8 cellular contexts compared by ENCODE assay signal in genomic region chr21:27700974-27701614, GRCh38.
A peak's percentile ranks its signal among the peaks of the same experiment; 100 is the strongest.
DNase-seq lines count a peak whose midpoint lies in the region; ATAC-seq and TF ChIP-seq lines count a peak whose summit lies in the region.

No MANE protein-coding gene starts in this region.

- intact Hi-C loops in Caco-2 (cut with micrococcal nuclease; ENCODE audit: unreplicated experiment), result loop anchor here (1.0 to 10.0 kb wide), 4 partner anchors 136 to 1044 kb away; no protein-coding TSS in a partner anchor
- intact Hi-C loops in colonic mucosa (cut with DNase I), result loop anchor here (2.0 to 5.0 kb wide), 2 partner anchors 101 to 850 kb away; no protein-coding TSS in a partner anchor

- H3K27me3 ChIP-seq in Caco-2 (replicated peaks; ENCODE audit: control insufficient read depth, insufficient read depth, low read length) (no peaks in the 10 kb centered on the region), colonic mucosa (no peaks in the 10 kb centered on the region)

- no TSS peak for BruUV-seq in Caco-2 (replicated peaks; lab: Mats Ljungman, UMichigan)

- no peak overlapping the region for H3K9ac ChIP-seq in colonic mucosa (ENCODE audit: low read depth in 2 of 2, low read length in 2 of 2)

- H3K4me1 Mint-ChIP-seq in Caco-2 (ENCODE audit: low read depth, unreplicated experiment), result no peaks in the 10 kb centered on the region

- no peak overlapping the region for H3K27ac Mint-ChIP-seq in Caco-2 (ENCODE audit: unreplicated experiment)

- peak; percentile 86 to 90 for TF ChIP-seq CTCF in Caco-2 (IDR thresholded peaks at IDR 0.05; ENCODE audit: insufficient read depth in 1 of 2, low read depth in 1 of 2, low read length in 1 of 2, severe bottlenecking in 1 of 2, unreplicated experiment in 1 of 2)
- peak; percentile 86 for TF ChIP-seq CTCF in HFF-Myc (IDR thresholded peaks at IDR 0.05; ENCODE audit: low read depth, low read length, missing control alignments)
- TF ChIP-seq CTCF in colonic mucosa (IDR thresholded peaks at IDR 0.05), result peak; percentile 65

- ATAC-seq in left lobe of liver, result peak; percentile 99
- ATAC-seq in GM19035 (IDR thresholded peaks at IDR 0.05; ENCODE audit: unreplicated experiment), result no peak

- H3K4me3 ChIP-seq in Caco-2 (ENCODE audit: low read depth, low read length), result no peak overlapping the region
- no peak overlapping the region for H3K4me3 ChIP-seq in HFF-Myc (replicated peaks; ENCODE audit: low read depth, low read length)
- H3K4me3 ChIP-seq in colonic mucosa, result no peak overlapping the region

- CTCF ChIA-PET in Caco-2 (lab: Charles Lee), result interaction anchor here (0.6 to 0.7 kb wide), 3 partner anchors 488 to 1044 kb away, joined by 3 to 7 read pairs (median 3); no protein-coding TSS in a partner anchor

- no peak overlapping the region for H3K4me3 Mint-ChIP-seq in Caco-2 (ENCODE audit: unreplicated experiment)

- DNase-seq in Caco-2 (peak; percentile 72 to 79), HFF-Myc (ENCODE audit: extremely low read depth, low read depth) (peak; percentile 57), NCI-H345 treated with DMSO at 0.1 percent for 48 hours (lab: John Stamatoyannopoulos, UW; ENCODE audit: unreplicated experiment) (peak; percentile 41), colonic mucosa (peak; percentile 87), left lobe of liver (ENCODE audit: low spot score) (peak; percentile 80)
- peak; percentile 12 for DNase-seq in activated CD4-positive, alpha-beta T cell treated with anti-CD3 and anti-CD28 coated beads for 1 hour
- DNase-seq in stimulated activated CD4-positive, alpha-beta T cell treated with anti-CD3 and anti-CD28 coated beads, Interleukin-4, amount 100 ng/mL, for 24 hours, result peak; percentile 52

- no peak overlapping the region for H3K27ac ChIP-seq in colonic mucosa

- H3K9me3 ChIP-seq in Caco-2, result no peaks in the 10 kb centered on the region
- H3K9me3 ChIP-seq in colonic mucosa, result no peaks in the 10 kb centered on the region

- no peaks in the 10 kb centered on the region for H3K36me3 Mint-ChIP-seq in Caco-2 (ENCODE audit: insufficient read depth, unreplicated experiment)

- peaks cover 7% of the 10 kb centered on the region for H3K27me3 Mint-ChIP-seq in Caco-2 (ENCODE audit: insufficient read depth, unreplicated experiment)

- H3K36me3 ChIP-seq in Caco-2 (ENCODE audit: control insufficient read depth, insufficient read depth, low read length), result no peaks in the 10 kb centered on the region
- H3K36me3 ChIP-seq in colonic mucosa, result no peaks in the 10 kb centered on the region

- no peaks in the 10 kb centered on the region for H3K9me3 Mint-ChIP-seq in Caco-2 (ENCODE audit: unreplicated experiment)

- POLR2A ChIA-PET in Caco-2 (lab: Charles Lee), result no interaction called here

- H3K4me1 ChIP-seq in Caco-2 (no peaks in the 10 kb centered on the region), colonic mucosa (no peaks in the 10 kb centered on the region)

Comparison
In these comparisons a context has a peak if more than half of its experiments do, and no peak if none do; other contexts are left out.
1. DNase-seq: peak in every context shown above with its lines; median percentile 87 in colonic mucosa; 80 in left lobe of liver; 76 in Caco-2; 57 in HFF-Myc; 52 in stimulated activated CD4-positive, alpha-beta T cell treated with anti-CD3 and anti-CD28 coated beads, Interleukin-4, amount 100 ng/mL, for 24 hours; 41 in NCI-H345 treated with DMSO at 0.1 percent for 48 hours; 12 in activated CD4-positive, alpha-beta T cell treated with anti-CD3 and anti-CD28 coated beads for 1 hour.